1 cellular context compared by ENCODE assay signal in genomic region chr4:128177376-128177959, GRCh38.
TF ChIP-seq lines count a peak whose summit lies in the region.

No MANE protein-coding gene starts in this region.

TF ChIP-seq in K562, 482 proteins besides CTCF, POLR2A, EP300 and RAD21 (continued from another document and continues in another):
- peak; percentile 38; the same call in 1 of the 2 replicates for TF ChIP-seq ZNF589 (CRISPR knock-in tag; IDR thresholded peaks at IDR 0.05; ENCODE audit: low read depth)
- TF ChIP-seq TRIM25 (IDR thresholded peaks at IDR 0.05; ENCODE audit: borderline replicate concordance) = no peak
- 0 out of 2 replicates have a peak, but pooled peaks have one; percentile 26 for TF ChIP-seq ZNF592 (IDR thresholded peaks at IDR 0.05)
- TF ChIP-seq, protein P1, sequence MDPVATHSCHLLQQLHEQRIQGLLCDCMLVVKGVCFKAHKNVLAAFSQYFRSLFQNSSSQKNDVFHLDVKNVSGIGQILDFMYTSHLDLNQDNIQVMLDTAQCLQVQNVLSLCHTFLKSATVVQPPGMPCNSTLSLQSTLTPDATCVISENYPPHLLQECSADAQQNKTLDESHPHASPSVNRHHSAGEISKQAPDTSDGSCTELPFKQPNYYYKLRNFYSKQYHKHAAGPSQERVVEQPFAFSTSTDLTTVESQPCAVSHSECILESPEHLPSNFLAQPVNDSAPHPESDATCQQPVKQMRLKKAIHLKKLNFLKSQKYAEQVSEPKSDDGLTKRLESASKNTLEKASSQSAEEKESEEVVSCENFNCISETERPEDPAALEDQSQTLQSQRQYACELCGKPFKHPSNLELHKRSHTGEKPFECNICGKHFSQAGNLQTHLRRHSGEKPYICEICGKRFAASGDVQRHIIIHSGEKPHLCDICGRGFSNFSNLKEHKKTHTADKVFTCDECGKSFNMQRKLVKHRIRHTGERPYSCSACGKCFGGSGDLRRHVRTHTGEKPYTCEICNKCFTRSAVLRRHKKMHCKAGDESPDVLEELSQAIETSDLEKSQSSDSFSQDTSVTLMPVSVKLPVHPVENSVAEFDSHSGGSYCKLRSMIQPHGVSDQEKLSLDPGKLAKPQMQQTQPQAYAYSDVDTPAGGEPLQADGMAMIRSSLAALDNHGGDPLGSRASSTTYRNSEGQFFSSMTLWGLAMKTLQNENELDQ (CRISPR knock-in tag; IDR thresholded peaks at IDR 0.05; ENCODE audit: borderline replicate concordance) = no peak
- peak; percentile 42; the same call in 1 of the 2 replicates for TF ChIP-seq CHAMP1 (IDR thresholded peaks at IDR 0.05)
- TF ChIP-seq MYC (IDR thresholded peaks at IDR 0.05; ENCODE audit: low read depth, low read length) = peak; percentile 54; the same call in 1 of the 2 replicates
- TF ChIP-seq MYC (CRISPR knock-in tag; IDR thresholded peaks at IDR 0.05; ENCODE audit: borderline replicate concordance, low read depth) = no peak
- peak; percentile 53 for TF ChIP-seq TEAD4 (IDR thresholded peaks at IDR 0.05; ENCODE audit: low read length)
- no peak for TF ChIP-seq TEAD4 (CRISPR knock-in tag; IDR thresholded peaks at IDR 0.05; ENCODE audit: borderline replicate concordance)
- peak; percentile 77 for TF ChIP-seq ARID1B (IDR thresholded peaks at IDR 0.05)
- TF ChIP-seq ASH1L (IDR thresholded peaks at IDR 0.05; ENCODE audit: borderline replicate concordance, low read depth, partially characterized antibody) = no peak
- peak; percentile 17 to 59; a peak in 2 of 4 replicates for TF ChIP-seq TRIM24 (IDR thresholded peaks at IDR 0.05)
- peak; percentile 83 for TF ChIP-seq C11orf30 (IDR thresholded peaks at IDR 0.05; ENCODE audit: low read depth)
- peak; percentile 89 for TF ChIP-seq SMARCA4 (IDR thresholded peaks at IDR 0.05)
- TF ChIP-seq MAFG (tag; conservative IDR thresholded peaks at IDR 0.05) = peak; percentile 69
- 0 out of 2 replicates have a peak, but pooled peaks have one; percentile 8 for TF ChIP-seq SOX6 (IDR thresholded peaks at IDR 0.05)
- peak; percentile 66 for TF ChIP-seq GATA2 (CRISPR knock-in tag; IDR thresholded peaks at IDR 0.05)
- no peak for TF ChIP-seq CUX1 (CRISPR knock-in tag; IDR thresholded peaks at IDR 0.05)
- TF ChIP-seq NBN (IDR thresholded peaks at IDR 0.05; ENCODE audit: low read depth) = peak; percentile 56; the same call in 1 of the 2 replicates
- TF ChIP-seq SMARCE1 (IDR thresholded peaks at IDR 0.05) = peak; percentile 88
- peak; percentile 73 for TF ChIP-seq MAFK (IDR thresholded peaks at IDR 0.05; ENCODE audit: low read length)
- no peak for TF ChIP-seq PBX2 (CRISPR knock-in tag; IDR thresholded peaks at IDR 0.05; ENCODE audit: low read depth)
- TF ChIP-seq PBX2 (tag; conservative IDR thresholded peaks at IDR 0.05; ENCODE audit: low read depth) = peak; percentile 40; the same call in 1 of the 2 replicates
- peak; percentile 89 for TF ChIP-seq FOSL1 (tag; conservative IDR thresholded peaks at IDR 0.05)
- no peak for TF ChIP-seq GABPA (tag; conservative IDR thresholded peaks at IDR 0.05; ENCODE audit: low read depth)
- TF ChIP-seq JUN (IDR thresholded peaks at IDR 0.05; ENCODE audit: borderline replicate concordance, low read depth, low read length) = peak; percentile 38; the same call in 1 of the 2 replicates
- TF ChIP-seq JUN (CRISPR knock-in tag; IDR thresholded peaks at IDR 0.05; ENCODE audit: borderline replicate concordance) = no peak
- peak; percentile 80 for TF ChIP-seq BACH1 (tag; IDR thresholded peaks at IDR 0.05)
- 0 out of 2 replicates have a peak, but pooled peaks have one; percentile 12 for TF ChIP-seq ADNP (tag; IDR thresholded peaks at IDR 0.05)
- no peak for TF ChIP-seq CEBPZ (IDR thresholded peaks at IDR 0.05; ENCODE audit: borderline replicate concordance, low read depth, low read length)
- TF ChIP-seq HMBOX1 (IDR thresholded peaks at IDR 0.05) = peak; percentile 85
